Comparison of ENCODE assay signal across 2 cellular contexts in genomic region chr4:89134775-89135319, GRCh38.
A peak's percentile ranks its signal among the peaks of the same experiment; 100 is the strongest.
TF ChIP-seq lines count a peak whose summit lies in the region.

No MANE protein-coding gene starts in this region.

TF ChIP-seq in A549, 52 proteins besides CTCF, POLR2A, EP300 and RAD21:
- TF ChIP-seq CEBPB (IDR thresholded peaks at IDR 0.05): peak; percentile 26 to 54; a peak in 1 of 4 replicates
- no peak for TF ChIP-seq EHF (CRISPR knock-in tag; IDR thresholded peaks at IDR 0.05)
- TF ChIP-seq RFX5 (IDR thresholded peaks at IDR 0.05): no peak
- TF ChIP-seq HDAC2 (IDR thresholded peaks at IDR 0.05): no peak
- no peak for TF ChIP-seq ATOH8 (CRISPR knock-in tag; IDR thresholded peaks at IDR 0.05; ENCODE audit: low read depth)
- no peak for TF ChIP-seq NPAS2 (CRISPR knock-in tag; IDR thresholded peaks at IDR 0.05; ENCODE audit: borderline replicate concordance)
- TF ChIP-seq, protein P1, sequence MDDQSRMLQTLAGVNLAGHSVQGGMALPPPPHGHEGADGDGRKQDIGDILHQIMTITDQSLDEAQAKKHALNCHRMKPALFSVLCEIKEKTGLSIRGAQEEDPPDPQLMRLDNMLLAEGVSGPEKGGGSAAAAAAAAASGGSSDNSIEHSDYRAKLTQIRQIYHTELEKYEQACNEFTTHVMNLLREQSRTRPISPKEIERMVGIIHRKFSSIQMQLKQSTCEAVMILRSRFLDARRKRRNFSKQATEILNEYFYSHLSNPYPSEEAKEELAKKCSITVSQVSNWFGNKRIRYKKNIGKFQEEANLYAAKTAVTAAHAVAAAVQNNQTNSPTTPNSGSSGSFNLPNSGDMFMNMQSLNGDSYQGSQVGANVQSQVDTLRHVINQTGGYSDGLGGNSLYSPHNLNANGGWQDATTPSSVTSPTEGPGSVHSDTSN (IDR thresholded peaks at IDR 0.05): no peak
- no peak for TF ChIP-seq JUN (IDR thresholded peaks at IDR 0.05)
- TF ChIP-seq FOSB (CRISPR knock-in tag; IDR thresholded peaks at IDR 0.05): no peak
- no peak for TF ChIP-seq JUNB (IDR thresholded peaks at IDR 0.05)
- TF ChIP-seq, protein P2, sequence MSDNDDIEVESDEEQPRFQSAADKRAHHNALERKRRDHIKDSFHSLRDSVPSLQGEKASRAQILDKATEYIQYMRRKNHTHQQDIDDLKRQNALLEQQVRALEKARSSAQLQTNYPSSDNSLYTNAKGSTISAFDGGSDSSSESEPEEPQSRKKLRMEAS (IDR thresholded peaks at IDR 0.05): no peak
- peak; percentile 43; the same call in 1 of the 2 replicates for TF ChIP-seq USF2 (IDR thresholded peaks at IDR 0.05)
- no peak for TF ChIP-seq RARB (CRISPR knock-in tag; IDR thresholded peaks at IDR 0.05)
- no peak for TF ChIP-seq HEYL (CRISPR knock-in tag; IDR thresholded peaks at IDR 0.05)
- no peak for TF ChIP-seq EHMT2 (IDR thresholded peaks at IDR 0.05; ENCODE audit: low read depth)
- no peak for TF ChIP-seq FOSL2 (IDR thresholded peaks at IDR 0.05)
- TF ChIP-seq FOSL2 (CRISPR knock-in tag; IDR thresholded peaks at IDR 0.05): peak; percentile 21; the same call in 1 of the 2 replicates
- TF ChIP-seq TFCP2L1 (CRISPR knock-in tag; IDR thresholded peaks at IDR 0.05): no peak
- TF ChIP-seq ZSCAN20 (CRISPR knock-in tag; IDR thresholded peaks at IDR 0.05): no peak
- no peak for TF ChIP-seq KDM1A (IDR thresholded peaks at IDR 0.05; ENCODE audit: low read depth)
- TF ChIP-seq SREBF2 (IDR thresholded peaks at IDR 0.05): no peak
- no peak for TF ChIP-seq CBX2 (IDR thresholded peaks at IDR 0.05; ENCODE audit: borderline replicate concordance, low read depth)

TF ChIP-seq in endothelial cell of umbilical vein, 7 proteins besides CTCF, POLR2A, EP300 and RAD21:
- TF ChIP-seq, protein P2 (IDR thresholded peaks at IDR 0.05; ENCODE audit: insufficient read depth, insufficient read length): no peak
